Comparison of ENCODE assay signal across 19 cellular contexts in the genomic region with DNA sequence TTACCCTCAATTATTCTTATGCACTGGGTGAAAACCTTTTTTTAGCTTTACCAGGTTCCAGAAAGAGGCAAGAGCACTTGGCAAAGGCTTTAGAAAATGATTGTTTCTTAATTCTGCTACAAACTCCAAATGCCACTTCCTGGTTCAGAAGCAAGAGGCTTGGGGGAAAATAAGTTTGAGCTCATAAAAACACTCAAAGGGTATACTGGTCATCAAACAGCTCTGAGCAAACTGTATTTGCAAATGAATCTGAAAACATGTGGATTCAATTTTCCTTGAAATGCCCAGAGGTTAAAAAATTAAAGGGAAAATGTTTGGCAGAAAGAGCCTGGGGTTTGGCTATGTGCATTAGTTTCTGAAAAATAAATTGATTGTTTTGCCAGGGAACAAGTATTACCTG.
DNase-seq lines count a peak whose midpoint lies in the region; ATAC-seq and TF ChIP-seq lines count a peak whose summit lies in the region.
"Had no signal": no experiment of that assay in that cellular context is flagged by ENCODE, and none has a peak within 500 bp of the region (broad histone marks: within the 10 kb centered on the region; RNA-seq: fewer than 3 reads in every experiment).

No MANE protein-coding gene starts in this region.

- H3K4me2 ChIP-seq in GM23248 (ENCODE audit: unreplicated experiment): peak overlapping the region; percentile 13
- H3K4me2 ChIP-seq in neural progenitor cell: no peak overlapping the region
- H3K4me2 ChIP-seq: PC-9 had no signal

- H3K4me1 ChIP-seq in GM23248 (ENCODE audit: insufficient read depth): peaks cover 54% of the 10 kb centered on the region
- peaks cover 0 to 35% (median 9%) of the 10 kb centered on the region in 3 donors for H3K4me1 ChIP-seq in esophagus squamous epithelium
- H3K4me1 ChIP-seq in prostate gland (replicated peaks): no peaks in the 10 kb centered on the region
- H3K4me1 ChIP-seq in neural progenitor cell: peaks cover 28% of the 10 kb centered on the region

- no peak for TF ChIP-seq POLR2A in esophagus squamous epithelium (IDR thresholded peaks at IDR 0.05)
- no peak for TF ChIP-seq POLR2A in prostate gland (IDR thresholded peaks at IDR 0.05)

- H3F3A ChIP-seq in GM23248 (ENCODE audit: insufficient read depth): peaks cover 33% of the 10 kb centered on the region
- peaks cover 7% of the 10 kb centered on the region for H3F3A ChIP-seq in neural progenitor cell (ENCODE audit: low read depth)

- H3K9me3 ChIP-seq in GM23248 (ENCODE audit: low read depth) (no peaks in the 10 kb centered on the region), esophagus squamous epithelium (no peaks in the 10 kb centered on the region), prostate gland (no peaks in the 10 kb centered on the region), neural progenitor cell (ENCODE audit: low read depth) (no peaks in the 10 kb centered on the region)
- H3K9me3 ChIP-seq: right lobe of liver had no signal

- H3K9ac ChIP-seq in GM23248: 0 out of 2 replicates have a peak overlapping the region, but pooled peaks have one; percentile 18
- H3K9ac ChIP-seq in neural progenitor cell: no peak overlapping the region

- no peak overlapping the region for H3K4me3 Mint-ChIP-seq in activated CD8-positive, alpha-beta T cell treated with anti-CD3 and anti-CD28 coated beads, Interleukin-2, amount 10 ng/mL, durations not matched to agents 7 days and 5 days
- no peak overlapping the region for H3K4me3 Mint-ChIP-seq in T-helper 2 cell treated with Interferon-gamma antibody and Interleukin-4, amounts not matched to agents 5 μg/mL and 100 μg/mL, for 36 hours
- no peak overlapping the region for H3K4me3 Mint-ChIP-seq in neural progenitor cell
- H3K4me3 Mint-ChIP-seq: activated CD4-positive, alpha-beta T cell treated with anti-CD3 and anti-CD28 coated beads, Interleukin-2, amount 10 ng/mL, durations not matched to agents 7 days and 5 days; activated naive CD4-positive, alpha-beta T cell treated with anti-CD3 and anti-CD28 coated beads, Interleukin-2, amount 50 U/mL, for 24 hours; activated T-cell treated with anti-CD3 and anti-CD28 coated beads, Interleukin-2, amount 50 U/mL, for 4 hours; B cell had no signal

- no peaks in the 10 kb centered on the region for H3K27me3 Mint-ChIP-seq in activated CD8-positive, alpha-beta T cell treated with anti-CD3 and anti-CD28 coated beads, Interleukin-2, amount 10 ng/mL, durations not matched to agents 7 days and 5 days (ENCODE audit: low read depth)
- H3K27me3 Mint-ChIP-seq in T-helper 2 cell treated with Interferon-gamma antibody and Interleukin-4, amounts not matched to agents 5 μg/mL and 100 μg/mL, for 36 hours (ENCODE audit: low read depth): peaks cover 5% of the 10 kb centered on the region
- no peaks in the 10 kb centered on the region for H3K27me3 Mint-ChIP-seq in neural progenitor cell (ENCODE audit: insufficient read depth, low read depth)
- H3K27me3 Mint-ChIP-seq: activated CD4-positive, alpha-beta T cell treated with anti-CD3 and anti-CD28 coated beads, Interleukin-2, amount 10 ng/mL, durations not matched to agents 7 days and 5 days; B cell had no signal

- no peaks in the 10 kb centered on the region for H3K9me2 ChIP-seq in GM23248 (ENCODE audit: insufficient read depth)

- H3K4me3 ChIP-seq in GM23248 (no peak overlapping the region), esophagus squamous epithelium (no peak overlapping the region), prostate gland (no peak overlapping the region), neural progenitor cell (no peak overlapping the region)
- H3K4me3 ChIP-seq: PC-9, right lobe of liver had no signal

- H4K20me1 ChIP-seq in GM23248 (ENCODE audit: insufficient read depth): no peaks in the 10 kb centered on the region
- H4K20me1 ChIP-seq in neural progenitor cell (ENCODE audit: low read depth): no peaks in the 10 kb centered on the region

- H2AFZ ChIP-seq in GM23248: peak overlapping the region; percentile 57
- no peak overlapping the region for H2AFZ ChIP-seq in neural progenitor cell (replicated peaks)
- H2AFZ ChIP-seq: PC-9 had no signal

- CTCF ChIA-PET in activated CD8-positive, alpha-beta T cell treated with anti-CD3 and anti-CD28 coated beads, Interleukin-2, amount 10 ng/mL, durations not matched to agents 7 days and 5 days (lab: Charles Lee): no interaction called here

- intact Hi-C loops in esophagus squamous epithelium (cut with DNase I): no loop called here
- intact Hi-C loops in sciatic nerve (cut with DNase I): no loop called here
- intact Hi-C loops in prostate gland (cut with DNase I): no loop called here

- no peaks in the 10 kb centered on the region for H3K36me3 Mint-ChIP-seq in activated CD8-positive, alpha-beta T cell treated with anti-CD3 and anti-CD28 coated beads, Interleukin-2, amount 10 ng/mL, durations not matched to agents 7 days and 5 days (ENCODE audit: low read depth)
- no peaks in the 10 kb centered on the region for H3K36me3 Mint-ChIP-seq in T-helper 2 cell treated with Interferon-gamma antibody and Interleukin-4, amounts not matched to agents 5 μg/mL and 100 μg/mL, for 36 hours (ENCODE audit: low read depth)
- H3K36me3 Mint-ChIP-seq in neural progenitor cell: peaks cover 1% of the 10 kb centered on the region
- H3K36me3 Mint-ChIP-seq: activated naive CD4-positive, alpha-beta T cell treated with anti-CD3 and anti-CD28 coated beads, Interleukin-2, amount 50 U/mL, for 24 hours had no signal

- H3K4me1 Mint-ChIP-seq in activated CD8-positive, alpha-beta T cell treated with anti-CD3 and anti-CD28 coated beads, Interleukin-2, amount 10 ng/mL, durations not matched to agents 7 days and 5 days (ENCODE audit: low read depth): no peaks in the 10 kb centered on the region
- no peaks in the 10 kb centered on the region for H3K4me1 Mint-ChIP-seq in T-helper 2 cell treated with Interferon-gamma antibody and Interleukin-4, amounts not matched to agents 5 μg/mL and 100 μg/mL, for 36 hours (ENCODE audit: low read depth)
- peaks cover 29% of the 10 kb centered on the region for H3K4me1 Mint-ChIP-seq in neural progenitor cell
- H3K4me1 Mint-ChIP-seq: activated CD4-positive, alpha-beta T cell treated with anti-CD3 and anti-CD28 coated beads, Interleukin-2, amount 10 ng/mL, durations not matched to agents 7 days and 5 days; activated naive CD4-positive, alpha-beta T cell treated with anti-CD3 and anti-CD28 coated beads, Interleukin-2, amount 50 U/mL, for 24 hours; B cell had no signal

- H3K9me3 Mint-ChIP-seq in activated CD8-positive, alpha-beta T cell treated with anti-CD3 and anti-CD28 coated beads, Interleukin-2, amount 10 ng/mL, durations not matched to agents 7 days and 5 days (ENCODE audit: insufficient read depth): no peaks in the 10 kb centered on the region
- H3K9me3 Mint-ChIP-seq in T-helper 2 cell treated with Interferon-gamma antibody and Interleukin-4, amounts not matched to agents 5 μg/mL and 100 μg/mL, for 36 hours: no peaks in the 10 kb centered on the region
- peaks cover 6% of the 10 kb centered on the region for H3K9me3 Mint-ChIP-seq in neural progenitor cell
- H3K9me3 Mint-ChIP-seq: activated CD4-positive, alpha-beta T cell treated with anti-CD3 and anti-CD28 coated beads, Interleukin-2, amount 10 ng/mL, durations not matched to agents 7 days and 5 days; activated naive CD4-positive, alpha-beta T cell treated with anti-CD3 and anti-CD28 coated beads, Interleukin-2, amount 50 U/mL, for 24 hours; activated T-cell treated with anti-CD3 and anti-CD28 coated beads, Interleukin-2, amount 50 U/mL, for 4 hours had no signal

- H3K79me2 ChIP-seq in GM23248 (ENCODE audit: insufficient read depth): no peaks in the 10 kb centered on the region
- H3K79me2 ChIP-seq in neural progenitor cell (ENCODE audit: low read depth): no peaks in the 10 kb centered on the region

- in situ Hi-C loops in GM23248 (cut with MboI): no loop called here

- TF ChIP-seq CTCF in esophagus squamous epithelium (IDR thresholded peaks at IDR 0.05) (no peak), prostate gland (IDR thresholded peaks at IDR 0.05) (no peak), neural progenitor cell (IDR thresholded peaks at IDR 0.05) (no peak)

- POLR2A ChIA-PET in activated CD8-positive, alpha-beta T cell treated with anti-CD3 and anti-CD28 coated beads, Interleukin-2, amount 10 ng/mL, durations not matched to agents 7 days and 5 days (lab: Charles Lee): no interaction called here

- ATAC-seq in sciatic nerve: peak; percentile 41
- ATAC-seq in activated CD8-positive, alpha-beta T cell treated with anti-CD3 and anti-CD28 coated beads, Interleukin-2, amount 10 ng/mL, durations not matched to agents 7 days and 5 days: no peak
- ATAC-seq: activated T-cell treated with anti-CD3 and anti-CD28 coated beads, Interleukin-2, amount 50 U/mL, for 4 hours; right lobe of liver had no signal

- DNase-seq in AG20443 (ENCODE audit: low spot score) (peak; percentile 37), GM23248 (peak; percentile 65), esophagus squamous epithelium (lab: John Stamatoyannopoulos, UW) (no peak), sciatic nerve (ENCODE audit: low spot score) (no peak), prostate gland (ENCODE audit: low spot score) (no peak), neural progenitor cell (ENCODE audit: low spot score) (no peak)
- no peak for DNase-seq in activated CD8-positive, alpha-beta T cell treated with anti-CD3 and anti-CD28 coated beads, Interleukin-2, amount 10 ng/mL, durations not matched to agents 7 days and 5 days
- DNase-seq in T-helper 2 cell treated with Interferon-gamma antibody and Interleukin-4, amounts not matched to agents 5 μg/mL and 100 μg/mL, for 36 hours (ENCODE audit: low spot score): no peak
- DNase-seq: activated CD4-positive, alpha-beta T cell treated with anti-CD3 and anti-CD28 coated beads, Interleukin-2, amount 10 ng/mL, durations not matched to agents 7 days and 5 days; activated T-cell treated with anti-CD3 and anti-CD28 coated beads, Interleukin-2, amount 50 U/mL, for 4 hours; brain microvascular endothelial cell; hippocampal formation; Kasumi-1; NCI-H774; PC-9; right lobe of liver; stimulated activated CD4-positive, alpha-beta T cell treated with anti-CD3 and anti-CD28 coated beads, Interleukin-2, amount 100 ng/mL, for 48 hours had no signal

- H3K27ac ChIP-seq in GM23248 (peak overlapping the region; percentile 31), esophagus squamous epithelium (peak overlapping the region in 3 of 4 donors; percentile 9 to 75 (median 68)), prostate gland (no peak overlapping the region), neural progenitor cell (no peak overlapping the region)
- H3K27ac ChIP-seq: brain microvascular endothelial cell, PC-9, right lobe of liver had no signal

- no peak overlapping the region for H3K27ac Mint-ChIP-seq in activated CD8-positive, alpha-beta T cell treated with anti-CD3 and anti-CD28 coated beads, Interleukin-2, amount 10 ng/mL, durations not matched to agents 7 days and 5 days
- H3K27ac Mint-ChIP-seq in T-helper 2 cell treated with Interferon-gamma antibody and Interleukin-4, amounts not matched to agents 5 μg/mL and 100 μg/mL, for 36 hours: no peak overlapping the region
- H3K27ac Mint-ChIP-seq in neural progenitor cell: no peak overlapping the region
- H3K27ac Mint-ChIP-seq: activated CD4-positive, alpha-beta T cell treated with anti-CD3 and anti-CD28 coated beads, Interleukin-2, amount 10 ng/mL, durations not matched to agents 7 days and 5 days; activated naive CD4-positive, alpha-beta T cell treated with anti-CD3 and anti-CD28 coated beads, Interleukin-2, amount 50 U/mL, for 24 hours; B cell had no signal

- H3K36me3 ChIP-seq in GM23248 (ENCODE audit: low read depth) (no peaks in the 10 kb centered on the region), esophagus squamous epithelium (no peaks in the 10 kb centered on the region), prostate gland (no peaks in the 10 kb centered on the region), neural progenitor cell (no peaks in the 10 kb centered on the region)
- H3K36me3 ChIP-seq: brain microvascular endothelial cell, right lobe of liver had no signal

- H3K27me3 ChIP-seq in GM23248 (replicated peaks; ENCODE audit: insufficient read depth) (no peaks in the 10 kb centered on the region), esophagus squamous epithelium (no peaks in the 10 kb centered on the region), prostate gland (replicated peaks; ENCODE audit: insufficient read depth) (no peaks in the 10 kb centered on the region), neural progenitor cell (no peaks in the 10 kb centered on the region)
- H3K27me3 ChIP-seq: brain microvascular endothelial cell, right lobe of liver had no signal

Comparison
In these comparisons a context has a peak if more than half of its experiments do, and no peak if none do; other contexts are left out.
1. DNase-seq: peak in AG20443 (single experiment) and GM23248 (single experiment); none in esophagus squamous epithelium (single experiment), sciatic nerve (single experiment), activated CD8-positive, alpha-beta T cell treated with anti-CD3 and anti-CD28 coated beads, Interleukin-2, amount 10 ng/mL, durations not matched to agents 7 days and 5 days (single experiment), prostate gland (single experiment), T-helper 2 cell treated with Interferon-gamma antibody and Interleukin-4, amounts not matched to agents 5 μg/mL and 100 μg/mL, for 36 hours (single experiment) and neural progenitor cell (single experiment).
2. H3K27ac ChIP-seq: peak in GM23248 (single experiment) and esophagus squamous epithelium (3 of 4); none in prostate gland (0 of 2) and neural progenitor cell (single experiment).